29 cellular contexts compared by ENCODE assay signal in genomic region chr13:80199067-80199466, GRCh38.
A peak's percentile ranks its signal among the peaks of the same experiment; 100 is the strongest.
DNase-seq lines count a peak whose midpoint lies in the region; ATAC-seq, FAIRE-seq and TF ChIP-seq lines count a peak whose summit lies in the region.
"Had no signal": no experiment of that assay in that cellular context is flagged by ENCODE, and none has a peak within 500 bp of the region (broad histone marks: within the 10 kb centered on the region; RNA-seq: fewer than 3 reads in every experiment).

No MANE protein-coding gene starts in this region.

- H3K27ac Mint-ChIP-seq in mesothelial cell of epicardium: peak overlapping the region; percentile 42
- H3K27ac Mint-ChIP-seq: B cell; CD4-positive, alpha-beta T cell; CD8-positive, alpha-beta T cell had no signal

- DNase-seq in HepG2 (ENCODE audit: low spot score) (no peak), left lobe of liver (ENCODE audit: low spot score) (no peak), mesothelial cell of epicardium (ENCODE audit: low spot score in 2 of 2, unreplicated experiment in 2 of 2) (no peak), small intestine (peak; percentile 36), D721Med (ENCODE audit: insufficient read length, low spot score) (no peak), SIG-M5 (lab: John Stamatoyannopoulos, UW) (no peak), AG20443 (ENCODE audit: low spot score) (no peak)
- DNase-seq: ACHN; AML-193; Caco-2; Calu3; CD4-positive, alpha-beta T cell; CD8-positive, alpha-beta T cell; DMS 273 treated with DMSO at 0.1 percent for 48 hours; DMS153; DMS53; DMS79; DND-41; EL; GDM1 had no signal

- H4K20me1 ChIP-seq in HepG2 (ENCODE audit: insufficient read depth, low read length): no peaks in the 10 kb centered on the region
- H4K20me1 ChIP-seq: BLaER1 treated with 17β-estradiol and CSF1 and Interleukin-3, amounts not matched to agents 10 nM and 100 nM had no signal

- no peaks in the 10 kb centered on the region for H3K9me3 ChIP-seq in liver (ENCODE audit: control insufficient read depth in 4 of 4, low read length in 3 of 4)
- H3K9me3 ChIP-seq in HepG2 (ENCODE audit: low read length): no peaks in the 10 kb centered on the region
- no peaks in the 10 kb centered on the region for H3K9me3 ChIP-seq in small intestine (ENCODE audit: control insufficient read depth, low read depth)
- H3K9me3 ChIP-seq: BLaER1 treated with 17β-estradiol and CSF1 and Interleukin-3, amounts not matched to agents 10 nM and 100 nM; Caco-2 had no signal

- no peak for TF ChIP-seq CTCF in liver (IDR thresholded peaks at IDR 0.05; ENCODE audit: low read depth, low read length, missing input control)
- no peak for TF ChIP-seq CTCF in HepG2 (CRISPR knock-in tag; IDR thresholded peaks at IDR 0.05)
- TF ChIP-seq CTCF in mesothelial cell of epicardium (IDR thresholded peaks at IDR 0.05; ENCODE audit: unreplicated experiment): no peak
- no peak for TF ChIP-seq CTCF in D721Med (IDR thresholded peaks at IDR 0.05; ENCODE audit: insufficient read depth, missing control alignments)

- ATAC-seq in HepG2 (no peak), left lobe of liver (peak; percentile 64)
- ATAC-seq: CD8-positive, alpha-beta T cell; GM12878 had no signal

- H3K36me3 ChIP-seq in liver (ENCODE audit: control insufficient read depth in 4 of 4, insufficient read depth in 3 of 4, low read depth in 1 of 4, low read length in 3 of 4) (no peaks in the 10 kb centered on the region), HepG2 (replicated peaks in 1 of 2; ENCODE audit: control insufficient read depth in 1 of 2, insufficient read depth in 2 of 2, low read length in 2 of 2) (no peaks in the 10 kb centered on the region), small intestine (ENCODE audit: control insufficient read depth in 2 of 2, insufficient read depth in 2 of 2, low read length in 2 of 2) (no peaks in the 10 kb centered on the region)
- H3K36me3 ChIP-seq: BLaER1 treated with 17β-estradiol and CSF1 and Interleukin-3, amounts not matched to agents 10 nM and 100 nM had no signal

- TF ChIP-seq RAD21 in liver (IDR thresholded peaks at IDR 0.05) (no peak), HepG2 (CRISPR knock-in tag; IDR thresholded peaks at IDR 0.05) (no peak)

- no peak for TF ChIP-seq EP300 in HepG2 (IDR thresholded peaks at IDR 0.05; ENCODE audit: low read depth in 2 of 2, low read length in 2 of 2)
- no peak for TF ChIP-seq EP300 in HepG2 (CRISPR knock-in tag; IDR thresholded peaks at IDR 0.05; ENCODE audit: borderline replicate concordance)

- no TSS peak for BruUV-seq in HepG2 (replicated peaks; lab: Mats Ljungman, UMichigan)

- intact Hi-C loops in HepG2 (cut with micrococcal nuclease; ENCODE audit: unreplicated experiment): no loop called here

- H3K9ac ChIP-seq in liver (ENCODE audit: low read depth in 1 of 2, low read length in 2 of 2): no peak overlapping the region
- H3K9ac ChIP-seq in HepG2 (ENCODE audit: insufficient read depth, low read depth, low read length): no peak overlapping the region
- H3K9ac ChIP-seq: BLaER1 treated with 17β-estradiol and CSF1 and Interleukin-3, amounts not matched to agents 10 nM and 100 nM had no signal

- FAIRE-seq in HepG2 (lab: Jason Lieb, UNC) (no peak), small intestine (lab: Jason Lieb, UNC) (no peak), D721Med (lab: Jason Lieb, UNC) (no peak)
- FAIRE-seq: A204.1, GM12878, GM12892, GM18507 had no signal

- H3K27ac ChIP-seq in liver (ENCODE audit: low read depth in 1 of 2, low read length in 2 of 2) (no peak overlapping the region), HepG2 (ENCODE audit: extremely low read length, insufficient read depth, low read length) (no peak overlapping the region), small intestine (ENCODE audit: low read depth in 1 of 2, low read length in 1 of 2) (no peak overlapping the region)
- H3K27ac ChIP-seq: 22Rv1; BLaER1 treated with 17β-estradiol and CSF1 and Interleukin-3, amounts not matched to agents 10 nM and 100 nM; C4-2B had no signal

- H3K9me3 Mint-ChIP-seq in mesothelial cell of epicardium: peaks cover 7% of the 10 kb centered on the region
- H3K9me3 Mint-ChIP-seq: CD4-positive, alpha-beta T cell; CD8-positive, alpha-beta T cell had no signal

- POLR2A ChIA-PET in HepG2 (lab: Yijun Ruan, JAX): no interaction called here

- CTCF ChIA-PET in HepG2 (lab: Yijun Ruan, JAX; ENCODE audit: low intra/inter-chr PET ratio, low total read pairs): no interaction called here

- H2AFZ ChIP-seq in HepG2 (ENCODE audit: low read length): no peak overlapping the region

- no peaks in the 10 kb centered on the region for H3K36me3 Mint-ChIP-seq in mesothelial cell of epicardium
- H3K36me3 Mint-ChIP-seq: CD8-positive, alpha-beta T cell had no signal

- in situ Hi-C loops in HepG2 (cut with HindIII; ENCODE audit: extremely low pct_ligation_motif_present, low pct_unique_long_range_greater_than_20kb): no loop called here

- H3K4me2 ChIP-seq in HepG2 (ENCODE audit: low read depth, low read length): no peak overlapping the region
- H3K4me2 ChIP-seq: BLaER1 treated with 17β-estradiol and CSF1 and Interleukin-3, amounts not matched to agents 10 nM and 100 nM had no signal

- H3K4me1 Mint-ChIP-seq in mesothelial cell of epicardium: peaks cover 39% of the 10 kb centered on the region
- H3K4me1 Mint-ChIP-seq: B cell had no signal

- no peak overlapping the region for H3K4me3 Mint-ChIP-seq in mesothelial cell of epicardium
- H3K4me3 Mint-ChIP-seq: B cell; CD4-positive, alpha-beta T cell; CD8-positive, alpha-beta T cell had no signal

- whole genome bisulfite sequencing in liver: 49% methylated on average over 4 of the region's 4 CpGs
- WGBS in HepG2 (ENCODE audit: low lambda C conversion rate): 32% methylated on average over 4 of the region's 4 CpGs
- 36 to 66% (median 38%) methylated on average over 4 of the region's 4 CpGs for WGBS in small intestine, 3 donors

- no peaks in the 10 kb centered on the region for H3K79me2 ChIP-seq in HepG2 (ENCODE audit: insufficient read depth, low read length)

- TF ChIP-seq POLR2A in HepG2 (IDR thresholded peaks at IDR 0.05; ENCODE audit: insufficient read depth in 1 of 2, low read depth in 2 of 2, low read length in 2 of 2): no peak

- no peaks in the 10 kb centered on the region for H3K27me3 Mint-ChIP-seq in mesothelial cell of epicardium (ENCODE audit: low read depth)
- H3K27me3 Mint-ChIP-seq: B cell; CD4-positive, alpha-beta T cell had no signal

- H3K4me1 ChIP-seq in liver (ENCODE audit: control insufficient read depth in 4 of 4, insufficient read depth in 4 of 4, low read length in 3 of 4) (peaks cover 0 to 18% (median 2%) of the 10 kb centered on the region in 4 donors), HepG2 (ENCODE audit: insufficient read depth, low read length) (no peaks in the 10 kb centered on the region), small intestine (ENCODE audit: control insufficient read depth in 2 of 2, insufficient read depth in 1 of 2, low read depth in 1 of 2, low read length in 1 of 2) (no peaks in the 10 kb centered on the region)
- H3K4me1 ChIP-seq: Caco-2 had no signal

- H3K4me3 ChIP-seq in liver (ENCODE audit: low read depth in 1 of 3, low read length in 3 of 3) (no peak overlapping the region), HepG2 (replicated peaks in 1 of 3; ENCODE audit: insufficient read depth in 1 of 3, low read depth in 2 of 3, low read length in 3 of 3) (no peak overlapping the region), small intestine (ENCODE audit: low read depth in 1 of 2, low read length in 2 of 2) (no peak overlapping the region)
- H3K4me3 ChIP-seq: BLaER1 treated with 17β-estradiol and CSF1 and Interleukin-3, amounts not matched to agents 10 nM and 100 nM; GM12878 had no signal

- H3K27me3 ChIP-seq in liver (ENCODE audit: control insufficient read depth in 4 of 4, insufficient read depth in 4 of 4, low read length in 3 of 4) (no peaks in the 10 kb centered on the region), HepG2 (ENCODE audit: control insufficient read depth in 1 of 2, insufficient read depth in 2 of 2, low read length in 2 of 2) (no peaks in the 10 kb centered on the region), small intestine (ENCODE audit: control insufficient read depth in 2 of 2, insufficient read depth in 2 of 2, low read length in 2 of 2) (no peaks in the 10 kb centered on the region)
- H3K27me3 ChIP-seq: BLaER1 treated with 17β-estradiol and CSF1 and Interleukin-3, amounts not matched to agents 10 nM and 100 nM had no signal

TF ChIP-seq in liver, 16 proteins besides CTCF, POLR2A, EP300 and RAD21 (continues in another document):
- peak; percentile 6 to 43 for TF ChIP-seq RXRA (IDR thresholded peaks at IDR 0.05)

TF ChIP-seq in HepG2, 621 proteins besides CTCF, POLR2A, EP300 and RAD21:
- no peak for TF ChIP-seq HDAC6 (IDR thresholded peaks at IDR 0.05; ENCODE audit: low read depth, low read length)
- TF ChIP-seq ATF2 (CRISPR knock-in tag; IDR thresholded peaks at IDR 0.05): no peak
- no peak for TF ChIP-seq GZF1 (CRISPR knock-in tag; IDR thresholded peaks at IDR 0.05)
